Comparison of ENCODE assay signal across 22 cellular contexts in the genomic region with DNA sequence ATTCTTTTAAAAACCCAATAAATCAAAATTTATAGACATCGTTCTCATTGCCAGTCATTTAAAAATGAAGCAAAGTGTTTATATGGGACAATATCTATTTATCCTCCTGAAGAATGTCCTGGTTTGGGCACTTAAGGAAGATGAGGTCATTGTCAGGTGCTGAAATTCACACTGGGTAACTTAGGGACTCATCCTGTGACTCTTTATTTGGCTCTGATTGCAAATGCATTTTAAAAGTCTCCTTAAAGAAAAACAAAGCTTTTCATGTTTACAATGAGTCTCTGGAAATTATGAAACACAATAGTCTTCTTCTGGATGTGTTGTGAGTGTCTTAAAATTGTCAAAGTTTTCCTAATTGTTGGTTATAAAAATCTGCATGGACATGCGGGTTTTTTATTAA.
"Had no signal": no experiment of that assay in that cellular context is flagged by ENCODE, and none has a peak within 500 bp of the region (broad histone marks: within the 10 kb centered on the region; RNA-seq: fewer than 3 reads in every experiment).

No MANE protein-coding gene starts in this region.

- H3K9ac ChIP-seq: SK-N-SH had no signal

- H3K27me3 ChIP-seq: Peyer's patch had no signal

- H3K4me1 ChIP-seq: Peyer's patch, SJSA1 had no signal

- H3K4me3 ChIP-seq: Peyer's patch, SJSA1 had no signal

- H3K27ac ChIP-seq: Peyer's patch, SJSA1 had no signal

- DNase-seq: activated CD4-positive, alpha-beta T cell treated with anti-CD3 and anti-CD28 coated beads, Interleukin-2, amount 10 ng/mL, durations not matched to agents 7 days and 5 days; activated CD4-positive, alpha-beta T cell treated with anti-CD3 and anti-CD28 coated beads, Interleukin-2, amount 50 U/mL, for 48 hours; activated CD8-positive, alpha-beta T cell treated with anti-CD3 and anti-CD28 coated beads, Interleukin-2, amount 10 ng/mL, durations not matched to agents 7 days and 5 days; activated gamma-delta T cell; activated naive CD4-positive, alpha-beta T cell treated with Interleukin-2 at 50 U/mL for 16 hours; activated naive CD8-positive, alpha-beta T cell treated with anti-CD3 and anti-CD28 coated beads, Interleukin-2, amount 10 ng/mL, durations not matched to agents 7 days and 5 days; activated T-cell treated with anti-CD3 and anti-CD28 coated beads, Interleukin-2, amount 50 U/mL, for 24 hours; caudate nucleus; cerebellar nuclear complex; NCI-H1105; NCI-H1417 treated with DMSO at 0.1 percent for 48 hours; NCI-H187 treated with DMSO at 0.1 percent for 48 hours; NCI-H2081; NCI-H345; NCI-H524 treated with DMSO at 0.1 percent for 48 hours; PC-3; Peyer's patch; RPMI8226; SHP77 treated with DMSO at 0.1 percent for 48 hours; SK-N-SH had no signal

- H3K9me3 ChIP-seq: Peyer's patch, SJSA1, SK-N-SH had no signal

- H3K36me3 ChIP-seq: Peyer's patch, SJSA1 had no signal

- H3K4me2 ChIP-seq: SK-N-SH had no signal

- FAIRE-seq: TTC549 had no signal
